ENCODE assay signal across 20 cellular contexts in the genomic region with DNA sequence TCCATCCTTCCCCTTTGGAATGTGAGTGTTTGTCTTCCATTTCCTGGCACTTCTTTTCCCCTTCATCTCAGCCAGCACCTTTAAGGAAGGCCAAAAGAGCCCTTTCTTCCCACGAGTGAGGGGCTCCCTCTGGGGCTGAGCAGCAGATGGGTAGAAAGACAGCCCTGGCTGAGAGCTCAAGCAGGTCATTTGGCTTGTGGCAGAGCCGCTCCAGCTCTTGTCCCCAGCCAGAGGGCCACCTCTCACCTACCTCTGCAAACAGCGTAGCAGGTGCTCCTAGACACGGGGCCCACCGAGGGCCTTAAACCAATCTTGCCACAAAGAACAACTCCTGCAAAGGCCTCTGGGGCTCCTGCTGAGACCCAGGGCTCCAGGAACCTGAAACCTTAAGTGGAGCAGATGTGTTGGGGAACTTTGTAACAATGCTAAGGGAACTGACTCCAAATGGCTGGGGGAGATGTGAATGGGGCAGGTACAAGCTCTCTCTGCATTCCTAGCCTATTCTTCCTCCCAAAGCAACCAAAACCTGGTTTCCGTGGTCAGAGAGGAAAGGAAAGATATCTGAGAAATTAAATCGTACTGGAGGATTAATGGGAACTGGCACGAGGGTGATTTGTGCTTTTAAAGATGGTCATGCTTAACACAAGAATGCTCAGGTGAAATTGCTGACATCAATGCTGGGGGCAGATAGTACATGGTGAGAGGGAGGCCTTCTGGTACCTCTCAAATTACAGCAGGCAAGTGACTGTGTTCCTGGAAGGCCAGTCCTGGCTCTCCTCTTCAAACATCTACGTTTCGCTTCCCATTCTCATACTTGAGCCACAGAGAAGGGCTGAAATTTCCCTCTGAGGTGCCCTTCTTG. TPM values are rescaled to one million over a fixed set of nuclear protein-coding genes. Genes with fewer than 3 reads are reported as not detected.
DNase-seq lines count a peak whose midpoint lies in the region; ATAC-seq and TF ChIP-seq lines count a peak whose summit lies in the region.
"Had no signal": no experiment of that assay in that cellular context is flagged by ENCODE, and none has a peak within 500 bp of the region (broad histone marks: within the 10 kb centered on the region; RNA-seq: fewer than 3 reads in every experiment).

No MANE protein-coding gene starts in this region.

- no peak overlapping the region for H3K4me2 ChIP-seq in mesendoderm (ENCODE audit: low read length)
- H3K4me2 ChIP-seq: A549; BLaER1 treated with 17β-estradiol and CSF1 and Interleukin-3, amounts not matched to agents 10 nM and 100 nM had no signal

- H2AK5ac ChIP-seq in mesendoderm (ENCODE audit: low read length), result no peak overlapping the region

- TF ChIP-seq CTCF in breast epithelium (IDR thresholded peaks at IDR 0.05) (no peak), MCF 10A (IDR thresholded peaks at IDR 0.05; ENCODE audit: unreplicated experiment) (no peak)

- H3K23ac ChIP-seq in mesendoderm (ENCODE audit: low read length), result no peak overlapping the region

- CTCF ChIA-PET in MCF 10A (lab: Yijun Ruan, JAX), result no interaction called here

- no peaks in the 10 kb centered on the region for H3K79me1 ChIP-seq in mesendoderm (ENCODE audit: low read length)

- no CpG with 5 or more reads among the region's 10 CpGs for WGBS in mesendoderm (ENCODE audit: extremely low coverage, insufficient coverage, low lambda C conversion rate)

- no peak overlapping the region for H3K56ac ChIP-seq in mesendoderm (ENCODE audit: low read length)

- H3K4me3 Mint-ChIP-seq in MCF 10A (ENCODE audit: unreplicated experiment), result no peak overlapping the region
- H3K4me3 Mint-ChIP-seq: IgD-negative memory B cell had no signal

- H3K36me3 Mint-ChIP-seq in MCF 10A (ENCODE audit: insufficient read depth, unreplicated experiment), result no peaks in the 10 kb centered on the region
- H3K36me3 Mint-ChIP-seq: CD8-positive, alpha-beta memory T cell; IgD-negative memory B cell had no signal

- no peaks in the 10 kb centered on the region for H3K9me3 ChIP-seq in breast epithelium
- H3K9me3 ChIP-seq: A549; BLaER1 treated with 17β-estradiol and CSF1 and Interleukin-3, amounts not matched to agents 10 nM and 100 nM had no signal

- H3K4me1 ChIP-seq in breast epithelium, result no peaks in the 10 kb centered on the region
- no peaks in the 10 kb centered on the region for H3K4me1 ChIP-seq in mesendoderm (ENCODE audit: control insufficient read depth, low read depth, low read length)
- H3K4me1 ChIP-seq: A549; BLaER1 treated with 17β-estradiol and CSF1 and Interleukin-3, amounts not matched to agents 10 nM and 100 nM had no signal

- H3K79me2 ChIP-seq in mesendoderm (ENCODE audit: control insufficient read depth, insufficient read depth, low read length), result no peaks in the 10 kb centered on the region

- no peak overlapping the region for H3K18ac ChIP-seq in mesendoderm (ENCODE audit: low read length)

- no TSS peak for BruUV-seq in MCF 10A (replicated peaks; lab: Mats Ljungman, UMichigan)

- H3K36me3 ChIP-seq in breast epithelium, result no peaks in the 10 kb centered on the region
- no peaks in the 10 kb centered on the region for H3K36me3 ChIP-seq in mesendoderm (ENCODE audit: control insufficient read depth, insufficient read depth, low read length)
- H3K36me3 ChIP-seq: BLaER1 treated with 17β-estradiol and CSF1 and Interleukin-3, amounts not matched to agents 10 nM and 100 nM had no signal

- no peaks in the 10 kb centered on the region for H3K9me3 Mint-ChIP-seq in MCF 10A (ENCODE audit: unreplicated experiment)
- H3K9me3 Mint-ChIP-seq: IgD-negative memory B cell had no signal

- H3K4me3 ChIP-seq in breast epithelium (no peak overlapping the region), mesendoderm (ENCODE audit: low read length) (no peak overlapping the region)
- H3K4me3 ChIP-seq: A549; BLaER1 treated with 17β-estradiol and CSF1 and Interleukin-3, amounts not matched to agents 10 nM and 100 nM had no signal

- H4K8ac ChIP-seq in mesendoderm (ENCODE audit: low read depth, low read length), result no peak overlapping the region

- H3K27ac ChIP-seq in breast epithelium, result peak overlapping the region; percentile 33 to 48
- H3K27ac ChIP-seq in mesendoderm (ENCODE audit: low read depth, low read length), result no peak overlapping the region
- H3K27ac ChIP-seq: A549; BLaER1 treated with 17β-estradiol and CSF1 and Interleukin-3, amounts not matched to agents 10 nM and 100 nM had no signal

- DNase-seq in breast epithelium (ENCODE audit: low spot score in 2 of 2), result no peak
- no peak for DNase-seq in MCF 10A (ENCODE audit: unreplicated experiment)
- DNase-seq in astrocyte of the hippocampus (ENCODE audit: low read depth, low spot score), result peak; percentile 45
- DNase-seq in mesendoderm, result peak; percentile 9
- DNase-seq in NCI-H748 treated with DMSO at 0.1 percent for 48 hours (lab: John Stamatoyannopoulos, UW), result no peak
- no peak for DNase-seq in activated effector memory CD4-positive, alpha-beta T cell treated with anti-CD3 and anti-CD28 coated beads, Interleukin-2, amount 50 U/mL, for 16 hours
- DNase-seq: CD8-positive, alpha-beta memory T cell; DMS79; GDM1; Kasumi-1; NCI-H1105 treated with DMSO at 0.1 percent for 48 hours; NCI-H1694 treated with DMSO at 0.1 percent for 48 hours; NCI-H226; NCI-H69; OCI-M1 had no signal

- TF ChIP-seq POLR2A in breast epithelium (IDR thresholded peaks at IDR 0.05), result no peak

- no peak overlapping the region for H2BK5ac ChIP-seq in mesendoderm (ENCODE audit: low read length)

- H2BK120ac ChIP-seq in mesendoderm (ENCODE audit: low read depth, low read length), result no peak overlapping the region

- no peaks in the 10 kb centered on the region for H3K4me1 Mint-ChIP-seq in MCF 10A (ENCODE audit: insufficient read depth, unreplicated experiment)
- H3K4me1 Mint-ChIP-seq: CD8-positive, alpha-beta memory T cell; IgD-negative memory B cell had no signal

- peaks cover 41% of the 10 kb centered on the region for H3K27me3 Mint-ChIP-seq in MCF 10A (ENCODE audit: insufficient read depth, unreplicated experiment)

- H4K5ac ChIP-seq in mesendoderm (ENCODE audit: low read length), result no peak overlapping the region

- no peak overlapping the region for H3K27ac Mint-ChIP-seq in MCF 10A (ENCODE audit: low read depth, unreplicated experiment)
- H3K27ac Mint-ChIP-seq: CD8-positive, alpha-beta memory T cell; IgD-negative memory B cell had no signal

- POLR2A ChIA-PET in MCF 10A (lab: Yijun Ruan, JAX), result no interaction called here

- no peak overlapping the region for H3K4ac ChIP-seq in mesendoderm (ENCODE audit: low read depth, low read length)

- H2BK15ac ChIP-seq in mesendoderm (replicated peaks; ENCODE audit: low read depth), result no peak overlapping the region

- H3K9ac ChIP-seq in mesendoderm (ENCODE audit: low read length), result no peak overlapping the region
- H3K9ac ChIP-seq: BLaER1 treated with 17β-estradiol and CSF1 and Interleukin-3, amounts not matched to agents 10 nM and 100 nM had no signal

- ATAC-seq in GM21381 (IDR thresholded peaks at IDR 0.05; ENCODE audit: unreplicated experiment), result no peak
- ATAC-seq: A549 had no signal

- H3K27me3 ChIP-seq in breast epithelium (peaks cover 0 to 28% of the 10 kb centered on the region in 2 donors), mesendoderm (ENCODE audit: insufficient read depth, low read length, poor library complexity) (no peaks in the 10 kb centered on the region)

- intact Hi-C loops in breast epithelium (cut with DNase I; ENCODE audit: low total_unique reads), result no loop called here
- intact Hi-C loops in MCF 10A (cut with micrococcal nuclease), result no loop called here

RNA-seq across cellular contexts. Expression of gene TFDP3, which starts 27.0 kb away (rescaled TPM):
- total RNA-seq in breast epithelium, result not detected
- total RNA-seq in MCF 10A (2022), result not detected in 2 replicates
- polyA plus RNA-seq in mesendoderm (2013, experiment 1 of 2), result not detected
- polyA plus RNA-seq in mesendoderm (2013, experiment 2 of 2), result not detected
- total RNA-seq: CD8-positive, alpha-beta memory T cell; H4 had no signal
- polyA plus RNA-seq: A549; CD8-positive, alpha-beta memory T cell; IgD-negative memory B cell had no signal

Comparison
In these comparisons a context has a peak if more than half of its experiments do, and no peak if none do; other contexts are left out.
1. DNase-seq: peak in astrocyte of the hippocampus (single experiment) and mesendoderm (single experiment); none in breast epithelium (0 of 2), MCF 10A (single experiment), NCI-H748 treated with DMSO at 0.1 percent for 48 hours (single experiment) and activated effector memory CD4-positive, alpha-beta T cell treated with anti-CD3 and anti-CD28 coated beads, Interleukin-2, amount 50 U/mL, for 16 hours (single experiment).